ENCODE assay signal across 8 cellular contexts in the genomic region with DNA sequence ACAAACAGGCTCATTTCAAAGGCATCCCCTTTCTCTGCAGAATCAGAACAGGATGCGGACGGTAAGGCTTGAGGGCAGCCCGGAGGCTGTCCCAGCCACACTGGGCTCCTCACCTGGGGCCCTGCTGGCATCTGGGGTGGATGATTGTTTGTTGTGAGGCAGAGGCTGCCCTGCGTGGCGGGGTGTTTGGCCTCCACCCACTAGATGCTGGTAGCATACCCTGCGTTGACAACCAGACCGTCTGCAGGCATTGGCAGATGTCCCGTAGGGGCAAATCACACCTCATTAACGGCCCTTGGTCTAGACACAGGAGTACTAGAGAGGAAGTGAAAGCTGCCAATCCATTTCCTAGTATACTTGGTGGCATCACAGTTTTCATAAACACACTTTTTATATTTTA. TPM values are rescaled to one million over a fixed set of nuclear protein-coding genes. Genes with fewer than 3 reads are reported as not detected.
DNase-seq lines count a peak whose midpoint lies in the region; ATAC-seq and TF ChIP-seq lines count a peak whose summit lies in the region.

No MANE protein-coding gene starts in this region.

- no peak for TF ChIP-seq POLR2A in thyroid gland (IDR thresholded peaks at IDR 0.05)

- 64 to 67% methylated on average over 9 of the region's 9 CpGs for WGBS in thyroid gland, 2 donors

- H3K36me3 ChIP-seq in GM06990 (ENCODE audit: control insufficient read depth, insufficient read depth, low read length) (peaks cover 7% of the 10 kb centered on the region), BE2C (no peaks in the 10 kb centered on the region), thyroid gland (no peaks in the 10 kb centered on the region)

- intact Hi-C loops in dendritic cell treated with granulocyte-macrophage colony-stimulating factor and Interleukin-4, amounts not matched to agents 40 ng/mL and 50 ng/mL, for 4 days (cut with micrococcal nuclease), result no loop called here
- intact Hi-C loops in thyroid gland (cut with DNase I), result no loop called here

- ATAC-seq in GM21360 (IDR thresholded peaks at IDR 0.05; ENCODE audit: unreplicated experiment), result peak; percentile 68
- peak; percentile 88 for ATAC-seq in HG03442 (IDR thresholded peaks at IDR 0.05; ENCODE audit: unreplicated experiment)

- peaks cover 78% of the 10 kb centered on the region for H3K4me1 Mint-ChIP-seq in dendritic cell treated with granulocyte-macrophage colony-stimulating factor and Interleukin-4, amounts not matched to agents 40 ng/mL and 50 ng/mL, for 4 days (ENCODE audit: low read depth)

- peak overlapping the region; percentile 80 for H3K27ac Mint-ChIP-seq in dendritic cell treated with granulocyte-macrophage colony-stimulating factor and Interleukin-4, amounts not matched to agents 40 ng/mL and 50 ng/mL, for 4 days

- H3K4me3 ChIP-seq in GM06990 (replicated peaks; ENCODE audit: low read depth, low read length) (no peak overlapping the region), BE2C (ENCODE audit: low read depth, low read length) (no peak overlapping the region), thyroid gland (replicated peaks in 1 of 3) (no peak overlapping the region)

- peaks cover 65% of the 10 kb centered on the region for H3K36me3 Mint-ChIP-seq in dendritic cell treated with granulocyte-macrophage colony-stimulating factor and Interleukin-4, amounts not matched to agents 40 ng/mL and 50 ng/mL, for 4 days (ENCODE audit: low read depth)

- in situ Hi-C loops in ACHN (cut with HindIII; ENCODE audit: low pct_ligation_motif_present, low pct_unique_long_range_greater_than_20kb, low sequenced_read_pairs), result no loop called here

- H3K4me1 ChIP-seq in BE2C, result no peaks in the 10 kb centered on the region
- H3K4me1 ChIP-seq in thyroid gland, result peaks cover 10 to 27% of the 10 kb centered on the region in 2 donors

- H3K27ac ChIP-seq in thyroid gland, result no peak overlapping the region

- DNase-seq in GM06990 (ENCODE audit: extremely low read depth, insufficient read length) (peak; percentile 53), ACHN (no peak), BE2C (no peak), thyroid gland (no peak), NCI-H2196 (lab: John Stamatoyannopoulos, UW; ENCODE audit: unreplicated experiment) (no peak)

- TF ChIP-seq CTCF in GM06990 (IDR thresholded peaks at IDR 0.05; ENCODE audit: insufficient read depth, low read length, poor library complexity, severe bottlenecking) (no peak), BE2C (IDR thresholded peaks at IDR 0.05; ENCODE audit: low read depth, low read length) (no peak), thyroid gland (IDR thresholded peaks at IDR 0.05) (no peak)

- no peaks in the 10 kb centered on the region for H3K27me3 Mint-ChIP-seq in dendritic cell treated with granulocyte-macrophage colony-stimulating factor and Interleukin-4, amounts not matched to agents 40 ng/mL and 50 ng/mL, for 4 days

- H3K27me3 ChIP-seq in GM06990 (replicated peaks; ENCODE audit: control insufficient read depth, insufficient read depth, low read length) (no peaks in the 10 kb centered on the region), BE2C (no peaks in the 10 kb centered on the region), thyroid gland (no peaks in the 10 kb centered on the region)

- H3K9me3 ChIP-seq in BE2C (no peaks in the 10 kb centered on the region), thyroid gland (no peaks in the 10 kb centered on the region)

- no peaks in the 10 kb centered on the region for H3K9me3 Mint-ChIP-seq in dendritic cell treated with granulocyte-macrophage colony-stimulating factor and Interleukin-4, amounts not matched to agents 40 ng/mL and 50 ng/mL, for 4 days

- peak overlapping the region; percentile 9 for H3K4me3 Mint-ChIP-seq in dendritic cell treated with granulocyte-macrophage colony-stimulating factor and Interleukin-4, amounts not matched to agents 40 ng/mL and 50 ng/mL, for 4 days

RNA-seq across cellular contexts. Expression of a gene that starts 52.3 kb away (rescaled TPM):
- 0.56 TPM for polyA plus RNA-seq in BE2C (2012; ENCODE audit: insufficient read depth, insufficient read length, low read depth)
- total RNA-seq in thyroid gland, result 10 to 100 TPM; 44.0 to 68.0 (median 60.2) TPM
